In the genomic region with DNA sequence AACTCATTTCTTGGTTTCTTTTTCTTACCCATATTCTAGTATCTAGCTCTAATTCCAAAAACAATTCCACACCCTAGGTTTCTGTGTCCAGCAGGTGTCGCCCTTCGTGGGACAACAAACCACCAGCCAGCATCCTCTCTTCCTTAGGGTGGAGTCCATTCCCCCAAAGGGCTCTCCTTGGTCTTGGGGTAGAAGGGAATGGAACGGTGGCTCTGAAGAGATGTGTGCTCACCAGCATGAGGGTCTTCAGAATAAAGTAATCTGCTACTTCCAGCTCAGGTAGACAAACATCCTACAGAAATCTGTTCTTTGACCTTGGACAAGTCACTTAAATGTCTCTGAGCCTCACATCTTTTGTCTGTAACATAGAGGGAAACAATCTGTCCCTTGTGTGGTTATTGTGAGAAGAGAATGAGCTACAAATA, we compare ENCODE assay signal across 8 cellular contexts. TPM values are rescaled to one million over a fixed set of nuclear protein-coding genes. Genes with fewer than 3 reads are reported as not detected.
DNase-seq lines count a peak whose midpoint lies in the region; ATAC-seq, FAIRE-seq and TF ChIP-seq lines count a peak whose summit lies in the region.

No MANE protein-coding gene starts in this region.

- DNase-seq in GM12892 (ENCODE audit: insufficient read length) (no peak), NCI-H460 (ENCODE audit: extremely low read depth, low read depth) (peak; percentile 58), lower leg skin (ENCODE audit: low spot score in 2 of 2) (peak; percentile 80 to 94)
- DNase-seq in activated CD4-positive, alpha-beta T cell treated with anti-CD3 and anti-CD28 coated beads, Interleukin-2, amount 50 U/mL, for 1 hour: peak; percentile 80
- DNase-seq in stimulated activated CD4-positive, alpha-beta T cell treated with anti-CD3 and anti-CD28 coated beads, TNF-alpha, amount 100 ng/mL, for 48 hours (ENCODE audit: low read depth in 3 of 3): peak in 2 of 3 donors; percentile 71 to 72

- peak in 1 of 3 donors; percentile 50 for TF ChIP-seq CTCF in lower leg skin (IDR thresholded peaks at IDR 0.05)

- no peak overlapping the region for H3K4me3 ChIP-seq in lower leg skin (ENCODE audit: low read depth, poor library complexity, severe bottlenecking)

- H3K9me3 Mint-ChIP-seq in dendritic cell treated with granulocyte-macrophage colony-stimulating factor and Interleukin-4, amounts not matched to agents 40 ng/mL and 50 ng/mL, for 4 days: no peaks in the 10 kb centered on the region

- intact Hi-C loops in dendritic cell treated with granulocyte-macrophage colony-stimulating factor and Interleukin-4, amounts not matched to agents 40 ng/mL and 50 ng/mL, for 4 days (cut with micrococcal nuclease): loop anchor here (1.0 to 5.0 kb wide), 2 partner anchors 46 to 51 kb away; no protein-coding TSS in a partner anchor
- intact Hi-C loops in lower leg skin (cut with DNase I; ENCODE audit: low total_unique reads): no loop called here

- peaks cover 61% of the 10 kb centered on the region for H3K36me3 Mint-ChIP-seq in dendritic cell treated with granulocyte-macrophage colony-stimulating factor and Interleukin-4, amounts not matched to agents 40 ng/mL and 50 ng/mL, for 4 days (ENCODE audit: low read depth)

- FAIRE-seq in A204.1 (lab: Jason Lieb, UNC): peak; percentile 66
- peak; percentile 72 for FAIRE-seq in GM12892 (lab: Jason Lieb, UNC)

- no peaks in the 10 kb centered on the region for H3K27me3 Mint-ChIP-seq in dendritic cell treated with granulocyte-macrophage colony-stimulating factor and Interleukin-4, amounts not matched to agents 40 ng/mL and 50 ng/mL, for 4 days

- peak overlapping the region; percentile 98 for H3K27ac Mint-ChIP-seq in dendritic cell treated with granulocyte-macrophage colony-stimulating factor and Interleukin-4, amounts not matched to agents 40 ng/mL and 50 ng/mL, for 4 days

- H3K4me3 Mint-ChIP-seq in dendritic cell treated with granulocyte-macrophage colony-stimulating factor and Interleukin-4, amounts not matched to agents 40 ng/mL and 50 ng/mL, for 4 days: no peak overlapping the region

- ATAC-seq in GM21360 (IDR thresholded peaks at IDR 0.05; ENCODE audit: unreplicated experiment): no peak

- WGBS in lower leg skin, 2 donors: 0% methylated on average over 3 of the region's 3 CpGs

- H3K4me1 Mint-ChIP-seq in dendritic cell treated with granulocyte-macrophage colony-stimulating factor and Interleukin-4, amounts not matched to agents 40 ng/mL and 50 ng/mL, for 4 days (ENCODE audit: low read depth): peaks cover 87% of the 10 kb centered on the region

- peak; percentile 67 for TF ChIP-seq POLR2A in GM12892 (IDR thresholded peaks at IDR 0.05; ENCODE audit: low read depth, low read length)
- no peak for TF ChIP-seq POLR2A in lower leg skin (IDR thresholded peaks at IDR 0.05)

RNA-seq across cellular contexts. Expression of gene HLA-DMB, which starts 7.2 kb away (rescaled TPM):
- polyA plus RNA-seq in GM12892 (2012; ENCODE audit: missing spikeins): 251 TPM
- not detected in 2 replicates for total RNA-seq in NCI-H460 (2014; rRNA removed; shearing (Covaris generic))
- polyA plus RNA-seq in NCI-H460 (2014; cell fraction: nucleus; rRNA removed): not detected in 2 replicates
- 10 to 100 TPM; 15.3 to 23.2 (median 18.4) TPM for total RNA-seq in lower leg skin

RNA-seq across cellular contexts. Expression of gene HLA-DMA, which starts 19.2 kb away (rescaled TPM):
- 301 TPM for polyA plus RNA-seq in GM12892 (2012; ENCODE audit: missing spikeins)
- 1.2 and 2.0 TPM in 2 replicates for total RNA-seq in NCI-H460 (2014; rRNA removed; shearing (Covaris generic))
- 0.88 and 7.8 TPM in 2 replicates for polyA plus RNA-seq in NCI-H460 (2014; cell fraction: nucleus; rRNA removed)
- 10 to 100 TPM; 11.5 to 33.4 (median 22.4) TPM for total RNA-seq in lower leg skin

RNA-seq across cellular contexts. Expression of gene BRD2, which starts 34.7 kb away (rescaled TPM):
- polyA plus RNA-seq in GM12892 (2012; ENCODE audit: missing spikeins): 187 TPM
- total RNA-seq in NCI-H460 (2014; rRNA removed; shearing (Covaris generic)): 132 and 133 TPM in 2 replicates
- 184 and 248 TPM in 2 replicates for polyA plus RNA-seq in NCI-H460 (2014; cell fraction: nucleus; rRNA removed)
- 100 to 1,000 TPM in 3 of 4 donors, 10 to 100 TPM in 1; 97.5 to 130 (median 119) TPM for total RNA-seq in lower leg skin

Comparison
In these comparisons a context has a peak if more than half of its experiments do, and no peak if none do; other contexts are left out.
1. RNA of gene HLA-DMB, which starts 7.2 kb away (total RNA-seq): 15.3 to 23.2 TPM in lower leg skin; not detected in NCI-H460; every median in the first group is over 10 times any median in the second.